ENCODE assay signal across 26 cellular contexts in genomic region chr13:30030141-30030750, GRCh38.
"Had no signal": no experiment of that assay in that cellular context is flagged by ENCODE, and none has a peak within 500 bp of the region (broad histone marks: within the 10 kb centered on the region; RNA-seq: fewer than 3 reads in every experiment).

No MANE protein-coding gene starts in this region.

- H3K4me2 ChIP-seq: neural progenitor cell had no signal

- H3K36me3 ChIP-seq: left lung, lower lobe of right lung, neural progenitor cell, neutrophil, right atrium auricular region, right lobe of liver, suprapubic skin, thoracic aorta, tibial nerve, upper lobe of left lung, vagina had no signal

- H3K9ac ChIP-seq: neural progenitor cell, parathyroid adenoma had no signal

- DNase-seq: hypothalamus; immature natural killer cell; kidney; left colon; left lung; lower lobe of right lung; mammary epithelial cell; mesenchymal stem cell; naive thymus-derived CD8-positive, alpha-beta T cell; nephron progenitor cell; occipital lobe; right lobe of liver; stimulated activated CD4-positive, alpha-beta T cell treated with anti-CD3 and anti-CD28 coated beads, Interleukin-12 subunit alpha, Interleukin-12 subunit beta, amount 100 ng/mL, for 4 hours; stimulated activated CD4-positive, alpha-beta T cell treated with anti-CD3 and anti-CD28 coated beads, Interleukin-4, amount 100 ng/mL, for 24 hours; stimulated activated naive CD4-positive, alpha-beta T cell; upper lobe of left lung had no signal

- H3K4me1 ChIP-seq: left lung, lower lobe of right lung, neural progenitor cell, parathyroid adenoma, right atrium auricular region, right lobe of liver, upper lobe of left lung had no signal

- H3K79me2 ChIP-seq: parathyroid adenoma had no signal

- H3K9me3 ChIP-seq: left lung, lower lobe of right lung, neutrophil, right atrium auricular region, right lobe of liver, suprapubic skin, thoracic aorta, tibial nerve, upper lobe of left lung, vagina had no signal

- H2AFZ ChIP-seq: neural progenitor cell, parathyroid adenoma had no signal

- H3K27me3 ChIP-seq: left lung, neural progenitor cell, neutrophil, right atrium auricular region, right lobe of liver, suprapubic skin, tibial nerve, upper lobe of left lung, vagina had no signal

- H3K4me3 ChIP-seq: left lung, lower lobe of right lung, neural progenitor cell, right atrium auricular region, right lobe of liver, skin epidermis, suprapubic skin, thoracic aorta, tibial nerve, upper lobe of left lung, vagina had no signal

- H3K27ac ChIP-seq: left lung, lower lobe of right lung, neural progenitor cell, neutrophil, parathyroid adenoma, right atrium auricular region, right lobe of liver, skin epidermis, suprapubic skin, thoracic aorta, tibial nerve, upper lobe of left lung, vagina had no signal

- ATAC-seq: left colon; left lung; lower lobe of right lung; naive thymus-derived CD8-positive, alpha-beta T cell; right lobe of liver; stimulated activated effector memory CD8-positive, alpha-beta T cell treated with anti-CD3 and anti-CD28 coated beads, Interleukin-12 subunit alpha, Interleukin-12 subunit beta, amount 100 ng/mL, for 72 hours had no signal
